In the genomic region with DNA sequence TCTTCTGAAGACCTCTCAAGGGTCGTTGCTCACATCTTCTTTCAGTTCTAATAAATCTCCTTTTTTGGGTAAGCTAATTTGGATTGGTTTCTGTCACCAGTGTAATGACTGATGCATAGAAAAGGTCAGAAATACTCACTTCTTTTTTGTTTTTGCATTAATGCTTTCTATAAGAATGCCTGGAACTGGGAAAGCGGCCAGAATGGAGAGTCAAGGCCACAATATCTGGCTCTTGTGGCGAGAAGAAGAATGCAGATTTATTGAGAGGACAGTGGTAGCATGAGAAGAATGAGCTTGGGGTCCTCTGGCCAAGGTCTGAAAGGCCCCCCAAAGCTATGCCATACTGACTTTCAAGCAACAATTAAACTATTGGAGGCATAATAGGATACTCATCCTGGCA, we compare ENCODE assay signal across 19 cellular contexts.
"Had no signal": no experiment of that assay in that cellular context is flagged by ENCODE, and none has a peak within 500 bp of the region (broad histone marks: within the 10 kb centered on the region; RNA-seq: fewer than 3 reads in every experiment).

No MANE protein-coding gene starts in this region.

- H3K4me1 ChIP-seq: breast epithelium, pancreas, suprapubic skin had no signal

- H3K4me1 Mint-ChIP-seq: memory B cell; naive B cell; stimulated activated naive CD8-positive, alpha-beta T cell treated with anti-CD3 and anti-CD28 coated beads, Interleukin-15, amount 100 ng/mL, for 72 hours had no signal

- H3K9me3 ChIP-seq: breast epithelium, gastroesophageal sphincter, heart left ventricle, pancreas, right lobe of liver, suprapubic skin had no signal

- H3K27ac ChIP-seq: breast epithelium, gastroesophageal sphincter, heart left ventricle, neural progenitor cell, pancreas, right lobe of liver, suprapubic skin had no signal

- H3K4me3 ChIP-seq: breast epithelium, gastroesophageal sphincter, heart left ventricle, neural progenitor cell, pancreas, right lobe of liver, smooth muscle cell, suprapubic skin had no signal

- H3K4me3 Mint-ChIP-seq: memory B cell; naive B cell; neural progenitor cell; stimulated activated naive CD8-positive, alpha-beta T cell treated with anti-CD3 and anti-CD28 coated beads, Interleukin-15, amount 100 ng/mL, for 72 hours; T-helper 2 cell treated with Interferon-gamma antibody and Interleukin-4, amounts not matched to agents 5 μg/mL and 100 μg/mL, for 36 hours; type B pancreatic cell had no signal

- H3K36me3 Mint-ChIP-seq: type B pancreatic cell had no signal

- H3K27ac Mint-ChIP-seq: activated naive CD4-positive, alpha-beta T cell treated with anti-CD3 and anti-CD28 coated beads, Interleukin-2, amount 50 U/mL, for 72 hours; memory B cell; neural progenitor cell; stimulated activated naive CD8-positive, alpha-beta T cell treated with anti-CD3 and anti-CD28 coated beads, Interleukin-15, amount 100 ng/mL, for 72 hours; T-helper 2 cell treated with Interferon-gamma antibody and Interleukin-4, amounts not matched to agents 5 μg/mL and 100 μg/mL, for 36 hours; type B pancreatic cell had no signal

- H3K27me3 Mint-ChIP-seq: memory B cell; naive B cell; stimulated activated naive CD8-positive, alpha-beta T cell treated with anti-CD3 and anti-CD28 coated beads, Interleukin-15, amount 100 ng/mL, for 72 hours; type B pancreatic cell had no signal

- H3K36me3 ChIP-seq: breast epithelium, gastroesophageal sphincter, heart left ventricle, neural progenitor cell, pancreas, right lobe of liver, suprapubic skin had no signal

- H3K27me3 ChIP-seq: breast epithelium, gastroesophageal sphincter, heart left ventricle, neural progenitor cell, pancreas, right lobe of liver, suprapubic skin had no signal

- DNase-seq: activated CD4-positive, alpha-beta T cell treated with anti-CD3 and anti-CD28 coated beads, Interleukin-2, amount 50 U/mL, for 4 hours; activated gamma-delta T cell treated with Interleukin-2 at 50 U/mL for 16 hours; amygdala; heart left ventricle; kidney glomerular epithelial cell; naive B cell; pancreas; right lobe of liver; stimulated activated CD4-positive, alpha-beta T cell treated with anti-CD3 and anti-CD28 coated beads, Interleukin-4, amount 100 ng/mL, for 1 hour; stimulated activated naive CD8-positive, alpha-beta T cell treated with anti-CD3 and anti-CD28 coated beads, Interleukin-15, amount 100 ng/mL, for 72 hours had no signal

- H3K9me3 Mint-ChIP-seq: memory B cell; T-helper 2 cell treated with Interferon-gamma antibody and Interleukin-4, amounts not matched to agents 5 μg/mL and 100 μg/mL, for 36 hours had no signal
